In the genomic region with DNA sequence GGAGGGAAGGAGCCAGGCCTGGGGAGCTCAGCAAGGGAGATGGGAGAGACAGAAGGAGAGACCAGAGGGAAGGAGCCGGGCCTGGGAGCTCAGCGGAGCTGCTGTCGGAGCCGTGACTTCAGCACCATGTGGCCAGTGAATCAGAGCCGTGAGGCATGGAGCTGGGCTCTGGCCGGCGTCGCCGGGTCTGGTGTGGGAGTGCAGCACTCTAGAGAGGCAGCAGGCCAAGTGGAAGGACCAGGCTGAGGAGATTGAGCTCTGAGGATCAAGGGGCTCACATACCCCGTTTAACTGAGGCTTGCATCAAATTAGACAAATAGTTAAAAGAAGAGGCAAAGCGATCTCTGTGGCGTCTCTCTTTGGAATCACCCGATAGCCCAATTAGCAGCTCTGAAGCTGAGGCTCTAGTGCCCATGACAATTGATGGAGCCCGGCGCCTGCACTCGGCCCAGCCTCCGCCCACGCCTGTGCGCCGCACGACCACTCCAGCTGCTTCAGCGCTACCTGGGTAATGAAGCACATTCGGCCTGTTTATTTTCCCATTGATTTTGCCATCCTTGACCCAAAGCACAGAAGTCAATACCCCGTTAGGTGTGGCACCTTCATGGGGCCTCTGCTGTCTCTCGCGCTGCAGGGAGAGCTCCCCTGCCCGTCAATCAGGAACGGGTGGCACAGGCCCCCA, we compare ENCODE assay signal across 11 cellular contexts.
DNase-seq lines count a peak whose midpoint lies in the region; ATAC-seq and TF ChIP-seq lines count a peak whose summit lies in the region.
"Had no signal": no experiment of that assay in that cellular context is flagged by ENCODE, and none has a peak within 500 bp of the region (broad histone marks: within the 10 kb centered on the region; RNA-seq: fewer than 3 reads in every experiment).

No MANE protein-coding gene starts in this region.

- CTCF ChIA-PET in activated CD8-positive, alpha-beta memory T cell treated with anti-CD3 and anti-CD28 coated beads, Interleukin-2, amount 10 ng/mL, durations not matched to agents 7 days and 5 days (lab: Charles Lee): interaction anchor here (1.0 kb wide), 1 partner anchor 10 kb away, joined by 3 read pairs; no protein-coding TSS in a partner anchor

- TF ChIP-seq CTCF in psoas muscle (IDR thresholded peaks at IDR 0.05) (no peak), Peyer's patch (IDR thresholded peaks at IDR 0.05) (no peak)

- peaks cover 20% of the 10 kb centered on the region for H3K4me1 Mint-ChIP-seq in activated CD8-positive, alpha-beta memory T cell treated with anti-CD3 and anti-CD28 coated beads, Interleukin-2, amount 10 ng/mL, durations not matched to agents 7 days and 5 days

- intact Hi-C loops in psoas muscle (cut with DNase I): no loop called here

- H3K9me3 ChIP-seq in psoas muscle (no peaks in the 10 kb centered on the region), Peyer's patch (no peaks in the 10 kb centered on the region)
- H3K9me3 ChIP-seq: heart left ventricle had no signal

- no peaks in the 10 kb centered on the region for H3K36me3 Mint-ChIP-seq in activated CD8-positive, alpha-beta memory T cell treated with anti-CD3 and anti-CD28 coated beads, Interleukin-2, amount 10 ng/mL, durations not matched to agents 7 days and 5 days

- no peak for TF ChIP-seq POLR2A in Peyer's patch (IDR thresholded peaks at IDR 0.05)

- H3K4me1 ChIP-seq in psoas muscle (peaks cover 10% of the 10 kb centered on the region), Peyer's patch (no peaks in the 10 kb centered on the region)
- H3K4me1 ChIP-seq: heart left ventricle had no signal

- H3K9me3 Mint-ChIP-seq in activated CD8-positive, alpha-beta memory T cell treated with anti-CD3 and anti-CD28 coated beads, Interleukin-2, amount 10 ng/mL, durations not matched to agents 7 days and 5 days (ENCODE audit: low read depth): no peaks in the 10 kb centered on the region

- DNase-seq in DMS 273 (lab: John Stamatoyannopoulos, UW; ENCODE audit: unreplicated experiment) (peak; percentile 79), NCI-H748 treated with DMSO at 0.1 percent for 48 hours (lab: John Stamatoyannopoulos, UW) (peak; percentile 41), fibroblast of peridontal ligament (ENCODE audit: extremely low read depth) (peak; percentile 59), psoas muscle (peak in 1 of 2 donors; percentile 54), Peyer's patch (no peak), 8988T (no peak)
- DNase-seq in activated CD8-positive, alpha-beta memory T cell treated with anti-CD3 and anti-CD28 coated beads, Interleukin-2, amount 10 ng/mL, durations not matched to agents 7 days and 5 days: no peak
- DNase-seq: activated T-cell treated with anti-CD3 and anti-CD28 coated beads, Interleukin-2, amount 50 U/mL, for 48 hours; NCI-H1105 had no signal

- no peak overlapping the region for H3K4me3 Mint-ChIP-seq in activated CD8-positive, alpha-beta memory T cell treated with anti-CD3 and anti-CD28 coated beads, Interleukin-2, amount 10 ng/mL, durations not matched to agents 7 days and 5 days

- WGBS in psoas muscle, 3 donors: 71 to 72% (median 71%) methylated on average over 28 of the region's 28 CpGs

- ATAC-seq in psoas muscle (peak in 3 of 4 donors; percentile 16 to 51 (median 45)), HG03095 (IDR thresholded peaks at IDR 0.05; ENCODE audit: unreplicated experiment) (no peak)
- ATAC-seq in activated CD8-positive, alpha-beta memory T cell treated with anti-CD3 and anti-CD28 coated beads, Interleukin-2, amount 10 ng/mL, durations not matched to agents 7 days and 5 days: no peak

- H3K27me3 ChIP-seq in psoas muscle (ENCODE audit: insufficient read depth in 3 of 3, low read length in 2 of 3) (no peaks in the 10 kb centered on the region), Peyer's patch (no peaks in the 10 kb centered on the region)
- H3K27me3 ChIP-seq: heart left ventricle had no signal

- H3K27me3 Mint-ChIP-seq in activated CD8-positive, alpha-beta memory T cell treated with anti-CD3 and anti-CD28 coated beads, Interleukin-2, amount 10 ng/mL, durations not matched to agents 7 days and 5 days: no peaks in the 10 kb centered on the region

- H3K27ac ChIP-seq in psoas muscle: no peak overlapping the region
- H3K27ac ChIP-seq in Peyer's patch: no peak overlapping the region
- H3K27ac ChIP-seq: heart left ventricle had no signal

- H3K36me3 ChIP-seq in psoas muscle (ENCODE audit: insufficient read depth in 1 of 2, low read depth in 1 of 2) (no peaks in the 10 kb centered on the region), Peyer's patch (no peaks in the 10 kb centered on the region)

- no peak overlapping the region for H3K27ac Mint-ChIP-seq in activated CD8-positive, alpha-beta memory T cell treated with anti-CD3 and anti-CD28 coated beads, Interleukin-2, amount 10 ng/mL, durations not matched to agents 7 days and 5 days

- H3K4me3 ChIP-seq in psoas muscle: no peak overlapping the region
- H3K4me3 ChIP-seq in Peyer's patch: no peak overlapping the region
- H3K4me3 ChIP-seq: heart left ventricle had no signal

Comparison
In these comparisons a context has a peak if more than half of its experiments do, and no peak if none do; other contexts are left out.
1. DNase-seq: peak in DMS 273 (single experiment), NCI-H748 treated with DMSO at 0.1 percent for 48 hours (single experiment) and fibroblast of peridontal ligament (single experiment); none in activated CD8-positive, alpha-beta memory T cell treated with anti-CD3 and anti-CD28 coated beads, Interleukin-2, amount 10 ng/mL, durations not matched to agents 7 days and 5 days (single experiment), Peyer's patch (0 of 3) and 8988T (single experiment).
2. ATAC-seq: peak in psoas muscle (3 of 4); none in activated CD8-positive, alpha-beta memory T cell treated with anti-CD3 and anti-CD28 coated beads, Interleukin-2, amount 10 ng/mL, durations not matched to agents 7 days and 5 days (single experiment) and HG03095 (single experiment).